22 cellular contexts compared by ENCODE assay signal in the genomic region with DNA sequence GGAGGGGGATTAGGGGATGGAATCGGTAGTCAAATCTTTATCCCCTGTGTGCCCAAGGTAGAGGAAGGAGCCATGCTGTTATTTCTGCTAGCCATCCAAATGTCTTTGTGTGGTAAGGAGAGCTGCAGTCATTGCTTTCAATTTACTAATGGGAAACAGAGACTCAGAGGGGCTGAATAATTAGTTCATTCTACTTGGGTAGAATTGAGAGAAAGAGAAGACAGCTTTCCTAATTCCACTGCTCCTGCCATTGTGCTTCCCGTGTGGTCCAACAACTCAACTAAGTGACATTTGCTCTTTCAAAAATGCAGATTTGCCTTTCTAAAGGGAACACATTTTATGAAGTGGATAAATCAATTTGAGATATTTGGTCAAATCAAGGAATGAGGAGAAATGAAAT.
"Had no signal": no experiment of that assay in that cellular context is flagged by ENCODE, and none has a peak within 500 bp of the region (broad histone marks: within the 10 kb centered on the region; RNA-seq: fewer than 3 reads in every experiment).

No MANE protein-coding gene starts in this region.

- H3K27me3 ChIP-seq: dorsolateral prefrontal cortex, esophagus muscularis mucosa, gastroesophageal sphincter had no signal

- H3K27ac Mint-ChIP-seq: immature natural killer cell, mesothelial cell of epicardium had no signal

- ATAC-seq: foreskin keratinocyte, gastroesophageal sphincter, heart left ventricle, left colon, left lobe of liver, left ventricle myocardium superior, lower lobe of right lung, mucosa of descending colon had no signal

- H3K4me2 ChIP-seq: hepatocyte had no signal

- H3K4me1 ChIP-seq: esophagus muscularis mucosa, foreskin keratinocyte, gastroesophageal sphincter, heart left ventricle, lower lobe of right lung had no signal

- H3K9me3 ChIP-seq: esophagus muscularis mucosa, gastroesophageal sphincter, heart left ventricle, lower lobe of right lung, mucosa of descending colon had no signal

- H3K79me2 ChIP-seq: hepatocyte had no signal

- H3K36me3 Mint-ChIP-seq: immature natural killer cell, mesothelial cell of epicardium had no signal

- H2AFZ ChIP-seq: hepatocyte had no signal

- H3K4me1 Mint-ChIP-seq: immature natural killer cell had no signal

- H3K27ac ChIP-seq: coronary artery, dorsolateral prefrontal cortex, esophagus muscularis mucosa, foreskin keratinocyte, gastroesophageal sphincter, heart left ventricle, hepatocyte, lower lobe of right lung had no signal

- H3K4me3 ChIP-seq: coronary artery, dorsolateral prefrontal cortex, esophagus muscularis mucosa, gastroesophageal sphincter, heart left ventricle, hepatocyte, lower lobe of right lung, mucosa of descending colon had no signal

- H3K9me3 Mint-ChIP-seq: mesothelial cell of epicardium had no signal

- H3K36me3 ChIP-seq: esophagus muscularis mucosa, gastroesophageal sphincter, heart left ventricle, lower lobe of right lung had no signal

- DNase-seq: dermis blood vessel endothelial cell; dorsolateral prefrontal cortex; effector CD4-positive, alpha-beta T cell; effector memory CD4-positive, alpha-beta T cell; foreskin keratinocyte; heart left ventricle; hypothalamus; immature natural killer cell; islet precursor cell; kidney; kidney glomerular epithelial cell; left colon; left ventricle myocardium superior; lower lobe of right lung; mesenchymal stem cell; mucosa of descending colon had no signal

- H3K4me3 Mint-ChIP-seq: immature natural killer cell, mesothelial cell of epicardium had no signal
